9 cellular contexts compared by ENCODE assay signal in the genomic region with DNA sequence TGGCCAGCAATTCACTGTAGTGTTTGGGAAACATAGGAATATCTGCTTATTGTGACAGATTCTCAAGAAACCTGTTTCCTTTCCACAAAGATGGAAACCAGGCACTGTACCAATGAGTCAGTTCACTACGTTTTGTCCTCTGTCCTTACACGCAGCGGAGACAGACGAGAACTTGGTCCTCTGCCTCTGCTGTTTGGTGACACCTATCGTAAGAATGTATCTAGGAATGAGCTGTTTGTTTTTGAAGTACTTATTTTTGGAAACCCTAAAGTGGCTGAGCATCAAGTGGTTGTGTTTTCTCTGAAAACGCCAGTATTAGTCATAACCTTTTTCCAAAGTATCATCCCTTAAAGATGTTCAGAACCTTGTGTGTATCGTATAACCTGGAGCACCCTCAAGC.
A peak's percentile ranks its signal among the peaks of the same experiment; 100 is the strongest.
DNase-seq lines count a peak whose midpoint lies in the region; ATAC-seq and TF ChIP-seq lines count a peak whose summit lies in the region.
"Had no signal": no experiment of that assay in that cellular context is flagged by ENCODE, and none has a peak within 500 bp of the region (broad histone marks: within the 10 kb centered on the region; RNA-seq: fewer than 3 reads in every experiment).

No MANE protein-coding gene starts in this region.

- H3K4me3 ChIP-seq in BLaER1 treated with 17β-estradiol and CSF1 and Interleukin-3, amounts not matched to agents 10 nM and 100 nM, result no peak overlapping the region
- H3K4me3 ChIP-seq in PC-3 (ENCODE audit: low read length), result no peak overlapping the region

- BruUV-seq in PC-3 (replicated peaks; lab: Mats Ljungman, UMichigan), result no TSS peak

- no peaks in the 10 kb centered on the region for H3F3A ChIP-seq in PC-3 (ENCODE audit: low read length, unreplicated experiment)

- peak overlapping the region in 5 of 11 experiments; percentile 10 to 44 (median 23); a peak in 2 of 22 replicates for H3K27ac ChIP-seq in BLaER1 treated with 17β-estradiol and CSF1 and Interleukin-3, amounts not matched to agents 10 nM and 100 nM
- H3K27ac ChIP-seq in PC-3 (ENCODE audit: low read length) (peak overlapping the region; percentile 70), epithelial cell of prostate (peak overlapping the region; percentile 60)

- DNase-seq in PC-3, result peak; percentile 86
- peak; percentile 73 for DNase-seq in epithelial cell of prostate (ENCODE audit: low read depth, low spot score)
- peak; percentile 39 for DNase-seq in pulmonary artery endothelial cell (ENCODE audit: low read depth, low spot score)
- no peak for DNase-seq in NCI-H526 treated with DMSO at 0.1 percent for 48 hours (lab: John Stamatoyannopoulos, UW)
- DNase-seq in SW 1271 (lab: John Stamatoyannopoulos, UW), result no peak
- DNase-seq: activated CD4-positive, alpha-beta T cell treated with anti-CD3 and anti-CD28 coated beads, Interleukin-2, amount 50 U/mL, for 1 hour had no signal

- H3K4me1 ChIP-seq in BLaER1 treated with 17β-estradiol and CSF1 and Interleukin-3, amounts not matched to agents 10 nM and 100 nM, result peaks cover 14 to 32% (median 21%) of the 10 kb centered on the region in 10 experiments; a peak in 19 of 20 replicates
- peaks cover 24% of the 10 kb centered on the region for H3K4me1 ChIP-seq in PC-3 (ENCODE audit: insufficient read depth, low read length)

- CTCF ChIA-PET in PC-3 (lab: Charles Lee), result interaction anchor here (0.6 to 1.4 kb wide), 5 partner anchors 9 to 162 kb away, joined by 3 to 6 read pairs (median 3); no protein-coding TSS in a partner anchor

- intact Hi-C loops in PC-3 (cut with micrococcal nuclease), result loop anchor here (10.0 kb wide), 1 partner anchor 140 kb away; no protein-coding TSS in a partner anchor

- POLR2A ChIA-PET in PC-3 (lab: Charles Lee; ENCODE audit: unreplicated experiment), result interaction anchor here (0.6 to 0.8 kb wide), 2 partner anchors 8 to 61 kb away, joined by 3 to 7 read pairs; no protein-coding TSS in a partner anchor

- 0 out of 2 replicates have a peak overlapping the region, but pooled peaks have one; percentile 6 for H2AFZ ChIP-seq in PC-3 (ENCODE audit: low read length)

- peak; percentile 34; the same call in 1 of the 2 replicates for TF ChIP-seq CTCF in PC-3 (conservative IDR thresholded peaks at IDR 0.05; ENCODE audit: low read depth, low read length)

- H3K36me3 ChIP-seq in BLaER1 treated with 17β-estradiol and CSF1 and Interleukin-3, amounts not matched to agents 10 nM and 100 nM, result peaks cover 97 to 100% (median 100%) of the 10 kb centered on the region in 11 experiments
- H3K36me3 ChIP-seq in PC-3 (ENCODE audit: low read depth, low read length), result no peaks in the 10 kb centered on the region

- H4K20me1 ChIP-seq in BLaER1 treated with 17β-estradiol and CSF1 and Interleukin-3, amounts not matched to agents 10 nM and 100 nM, result peaks cover 0 to 43% (median 14%) of the 10 kb centered on the region in 11 experiments; a peak in 12 of 22 replicates
- H4K20me1 ChIP-seq in PC-3 (ENCODE audit: low read length), result no peaks in the 10 kb centered on the region

- H3K27me3 ChIP-seq in BLaER1 treated with 17β-estradiol and CSF1 and Interleukin-3, amounts not matched to agents 10 nM and 100 nM, result no peaks in the 10 kb centered on the region
- no peaks in the 10 kb centered on the region for H3K27me3 ChIP-seq in PC-3 (ENCODE audit: low read length)

- no peaks in the 10 kb centered on the region for H3K9me2 ChIP-seq in PC-3 (replicated peaks; ENCODE audit: low read length)

- no peaks in the 10 kb centered on the region for H3K79me2 ChIP-seq in PC-3 (ENCODE audit: low read length)

- H3K9ac ChIP-seq in BLaER1 treated with 17β-estradiol and CSF1 and Interleukin-3, amounts not matched to agents 10 nM and 100 nM, result no peak overlapping the region
- H3K9ac ChIP-seq in PC-3 (ENCODE audit: low read length), result no peak overlapping the region

- ATAC-seq in PC-3 (peak; percentile 95), HG03139 (IDR thresholded peaks at IDR 0.05; ENCODE audit: unreplicated experiment) (no peak), GM21423 (IDR thresholded peaks at IDR 0.05; ENCODE audit: unreplicated experiment) (no peak)

- H3K4me2 ChIP-seq in BLaER1 treated with 17β-estradiol and CSF1 and Interleukin-3, amounts not matched to agents 10 nM and 100 nM, result peak overlapping the region in 10 of 11 experiments; percentile 7 to 57 (median 22); a peak in 14 of 22 replicates
- H3K4me2 ChIP-seq in PC-3 (ENCODE audit: low read length), result peak overlapping the region; percentile 54

- H3K9me3 ChIP-seq in BLaER1 treated with 17β-estradiol and CSF1 and Interleukin-3, amounts not matched to agents 10 nM and 100 nM (replicated peaks in 1 of 11), result no peaks in the 10 kb centered on the region
- no peaks in the 10 kb centered on the region for H3K9me3 ChIP-seq in PC-3 (ENCODE audit: low read length)

Comparison
In these comparisons a context has a peak if more than half of its experiments do, and no peak if none do; other contexts are left out.
1. DNase-seq: peak in PC-3 (single experiment), epithelial cell of prostate (single experiment) and pulmonary artery endothelial cell (single experiment); none in NCI-H526 treated with DMSO at 0.1 percent for 48 hours (single experiment) and SW 1271 (0 of 2).